ENCODE assay signal across 12 cellular contexts in genomic region chr12:15698377-15698867, GRCh38.
DNase-seq lines count a peak whose midpoint lies in the region; ATAC-seq and TF ChIP-seq lines count a peak whose summit lies in the region.
"Had no signal": no experiment of that assay in that cellular context is flagged by ENCODE, and none has a peak within 500 bp of the region (broad histone marks: within the 10 kb centered on the region; RNA-seq: fewer than 3 reads in every experiment).

No MANE protein-coding gene starts in this region.

- TF ChIP-seq CTCF in Panc1 (IDR thresholded peaks at IDR 0.05) (no peak), heart right ventricle (IDR thresholded peaks at IDR 0.05) (no peak), gastrocnemius medialis (IDR thresholded peaks at IDR 0.05 in 4 of 5, conservative IDR thresholded peaks at IDR 0.05 in 1 of 5) (no peak)

- H3K27ac ChIP-seq in Panc1 (ENCODE audit: low read length) (peak overlapping the region; percentile 54), heart right ventricle (peak overlapping the region in 8 of 10 donors; percentile 49 to 83 (median 72)), gastrocnemius medialis (peak overlapping the region; percentile 59 to 71 (median 63))

- 61 to 66% methylated on average over 3 of the region's 3 CpGs for WGBS in heart right ventricle, 2 donors

- no peak for ATAC-seq in Panc1
- peak in 6 of 8 donors; percentile 32 to 59 (median 44) for ATAC-seq in heart right ventricle
- peak in 1 of 2 donors; percentile 49 for ATAC-seq in gastrocnemius medialis
- ATAC-seq in HG02870 (IDR thresholded peaks at IDR 0.05; ENCODE audit: unreplicated experiment), result no peak
- ATAC-seq: activated naive CD8-positive, alpha-beta T cell treated with anti-CD3 and anti-CD28 coated beads, Interleukin-2, amount 50 U/mL, for 24 hours had no signal

- no peak for TF ChIP-seq POLR2A in gastrocnemius medialis (IDR thresholded peaks at IDR 0.05)

- in situ Hi-C loops in Panc1 (cut with HindIII; ENCODE audit: low pct_unique_long_range_greater_than_20kb, low sequenced_read_pairs) (no loop called here), gastrocnemius medialis (cut with MboI; ENCODE audit: low sequenced_read_pairs in 4 of 4) (no loop called here)

- DNase-seq in EH (ENCODE audit: low read depth), result peak; percentile 59
- no peak for DNase-seq in Panc1 (ENCODE audit: low read depth, low spot score)
- DNase-seq in heart right ventricle, result no peak
- DNase-seq in gastrocnemius medialis, result peak in 1 of 2 donors; percentile 13
- DNase-seq in NCI-H2227 treated with DMSO at 0.1 percent for 48 hours (lab: John Stamatoyannopoulos, UW), result no peak
- no peak for DNase-seq in NCI-H2196 treated with DMSO at 0.1 percent for 48 hours (lab: John Stamatoyannopoulos, UW; ENCODE audit: unreplicated experiment)
- no peak for DNase-seq in NCI-H1930 (lab: John Stamatoyannopoulos, UW)
- DNase-seq: activated naive CD8-positive, alpha-beta T cell treated with anti-CD3 and anti-CD28 coated beads, Interleukin-2, amount 50 U/mL, for 24 hours; CD8-positive, alpha-beta memory T cell; MG63; NCI-H526 treated with DMSO at 0.1 percent for 48 hours had no signal

- no peaks in the 10 kb centered on the region for H3K9me3 ChIP-seq in Panc1 (ENCODE audit: control insufficient read depth, insufficient read depth, low read depth, low read length)
- no peaks in the 10 kb centered on the region for H3K9me3 ChIP-seq in heart right ventricle
- H3K9me3 ChIP-seq in gastrocnemius medialis, result no peaks in the 10 kb centered on the region
- H3K9me3 ChIP-seq: MG63 had no signal

- intact Hi-C loops in Panc1 (cut with micrococcal nuclease; ENCODE audit: unreplicated experiment), result no loop called here
- intact Hi-C loops in heart right ventricle (cut with DNase I), result no loop called here
- intact Hi-C loops in gastrocnemius medialis (cut with DNase I; ENCODE audit: low total_unique reads), result no loop called here

- CTCF ChIA-PET in Panc1 (lab: Charles Lee), result interaction anchor here (0.6 kb wide), 1 partner anchor 92 kb away, joined by 3 read pairs; no protein-coding TSS in a partner anchor

- BruUV-seq in Panc1 (replicated peaks; lab: Mats Ljungman, UMichigan), result no TSS peak

- H3K4me3 ChIP-seq in Panc1 (ENCODE audit: low read depth in 2 of 2, low read length in 2 of 2), result no peak overlapping the region
- no peak overlapping the region for H3K4me3 ChIP-seq in heart right ventricle
- H3K4me3 ChIP-seq in gastrocnemius medialis, result no peak overlapping the region
- H3K4me3 ChIP-seq: MG63 had no signal

- H3K27me3 ChIP-seq in Panc1 (ENCODE audit: control insufficient read depth, insufficient read depth, low read length), result no peaks in the 10 kb centered on the region
- H3K27me3 ChIP-seq in heart right ventricle, result no peaks in the 10 kb centered on the region
- no peaks in the 10 kb centered on the region for H3K27me3 ChIP-seq in gastrocnemius medialis
- H3K27me3 ChIP-seq: MG63 had no signal

- H3K36me3 ChIP-seq in Panc1 (ENCODE audit: control insufficient read depth, insufficient read depth, low read length) (no peaks in the 10 kb centered on the region), heart right ventricle (no peaks in the 10 kb centered on the region), gastrocnemius medialis (no peaks in the 10 kb centered on the region)

- POLR2A ChIA-PET in Panc1 (lab: Charles Lee), result interaction anchor here (0.6 kb wide), 1 partner anchor 35 kb away, joined by 8 read pairs; no protein-coding TSS in a partner anchor

- H3K4me1 ChIP-seq in Panc1 (ENCODE audit: control insufficient read depth, insufficient read depth, low read length) (peaks cover 23% of the 10 kb centered on the region), heart right ventricle (peaks cover 0 to 73% (median 54%) of the 10 kb centered on the region in 9 donors), gastrocnemius medialis (peaks cover 10 to 25% of the 10 kb centered on the region in 2 donors)

Comparison
In these comparisons a context has a peak if more than half of its experiments do, and no peak if none do; other contexts are left out.
1. ATAC-seq: peak in heart right ventricle (6 of 8); none in Panc1 (single experiment) and HG02870 (single experiment).
2. Peak in every context shown above with its lines, with median percentiles within 50 percentile points of each other: H3K27ac ChIP-seq.